27 cellular contexts compared by ENCODE assay signal in the genomic region with DNA sequence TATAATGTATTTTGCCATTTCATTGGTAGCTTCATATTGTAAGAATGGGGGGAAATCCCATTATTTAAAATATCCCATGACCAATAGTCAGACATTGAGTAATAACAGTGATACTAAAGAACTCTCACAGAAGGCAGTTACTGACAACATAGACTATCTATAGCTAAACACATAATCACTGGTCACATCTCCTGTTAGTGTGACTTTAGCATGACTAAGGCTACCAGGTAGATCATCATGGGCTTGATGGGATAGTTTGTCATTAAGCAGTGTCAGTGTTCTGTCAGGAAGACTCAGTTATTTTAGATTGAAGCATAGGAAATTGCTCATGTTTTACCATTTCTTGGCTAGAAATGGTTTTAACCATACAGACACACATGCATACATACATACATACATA. TPM values are rescaled to one million over a fixed set of nuclear protein-coding genes. Genes with fewer than 3 reads are reported as not detected.
DNase-seq lines count a peak whose midpoint lies in the region; ATAC-seq, FAIRE-seq and TF ChIP-seq lines count a peak whose summit lies in the region.
"Had no signal": no experiment of that assay in that cellular context is flagged by ENCODE, and none has a peak within 500 bp of the region (broad histone marks: within the 10 kb centered on the region; RNA-seq: fewer than 3 reads in every experiment).

No MANE protein-coding gene starts in this region.

- H3K27ac ChIP-seq in esophagus muscularis mucosa (replicated peaks in 1 of 4) (peak overlapping the region; percentile 83 to 93 (median 87)), psoas muscle (peak overlapping the region; percentile 71), stomach smooth muscle (ENCODE audit: low read length) (peak overlapping the region; percentile 43)
- H3K27ac ChIP-seq: BLaER1 had no signal

- no peaks in the 10 kb centered on the region for H3K27me3 Mint-ChIP-seq in activated naive CD4-positive, alpha-beta T cell treated with anti-CD3 and anti-CD28 coated beads, Interleukin-2, amount 10 ng/mL, durations not matched to agents 7 days and 5 days
- H3K27me3 Mint-ChIP-seq: CD4-positive, alpha-beta T cell had no signal

- FAIRE-seq in GM12891 (lab: Jason Lieb, UNC): no peak
- FAIRE-seq: G401.6, GM12878, H1, RCC 7860 had no signal

- no peak overlapping the region for H3K9ac ChIP-seq in stomach smooth muscle (ENCODE audit: low read length in 2 of 2)
- H3K9ac ChIP-seq: BLaER1, SK-N-SH had no signal

- H3K4me1 ChIP-seq in esophagus muscularis mucosa (peaks cover 15 to 59% (median 50%) of the 10 kb centered on the region in 4 donors), psoas muscle (peaks cover 38% of the 10 kb centered on the region), stomach smooth muscle (ENCODE audit: control insufficient read depth, insufficient read depth, low read length) (peaks cover 16% of the 10 kb centered on the region)
- H3K4me1 ChIP-seq: BLaER1 had no signal

- TF ChIP-seq EP300 in esophagus muscularis mucosa (IDR thresholded peaks at IDR 0.05): no peak

- no peaks in the 10 kb centered on the region for H3K9me3 Mint-ChIP-seq in activated naive CD4-positive, alpha-beta T cell treated with anti-CD3 and anti-CD28 coated beads, Interleukin-2, amount 10 ng/mL, durations not matched to agents 7 days and 5 days
- H3K9me3 Mint-ChIP-seq: CD4-positive, alpha-beta T cell had no signal

- TF ChIP-seq POLR2A in esophagus muscularis mucosa (IDR thresholded peaks at IDR 0.05; ENCODE audit: low read depth) (no peak), GM12891 (IDR thresholded peaks at IDR 0.05; ENCODE audit: low read depth, low read length) (no peak)

- H3K4me3 Mint-ChIP-seq in activated naive CD4-positive, alpha-beta T cell treated with anti-CD3 and anti-CD28 coated beads, Interleukin-2, amount 10 ng/mL, durations not matched to agents 7 days and 5 days: no peak overlapping the region
- H3K4me3 Mint-ChIP-seq: CD4-positive, alpha-beta T cell had no signal

- no peaks in the 10 kb centered on the region for H3K27me3 ChIP-seq in esophagus muscularis mucosa
- no peaks in the 10 kb centered on the region for H3K27me3 ChIP-seq in psoas muscle (ENCODE audit: insufficient read depth in 3 of 3, low read length in 2 of 3)
- no peaks in the 10 kb centered on the region for H3K27me3 ChIP-seq in stomach smooth muscle (ENCODE audit: control insufficient read depth in 1 of 2, insufficient read depth in 2 of 2, low read length in 2 of 2)
- H3K27me3 ChIP-seq: BLaER1 had no signal

- intact Hi-C loops in esophagus muscularis mucosa (cut with DNase I) (no loop called here), psoas muscle (cut with DNase I) (loop anchor here in 1 of 2 donors (5.0 kb wide), 1 partner anchor 68 kb away; no protein-coding TSS in a partner anchor)

- ATAC-seq in psoas muscle (peak in 2 of 4 donors; percentile 17 to 64), GM21526 (IDR thresholded peaks at IDR 0.05; ENCODE audit: low FRiP score, unreplicated experiment) (no peak)
- ATAC-seq: GM12878 had no signal

- CTCF ChIA-PET in activated naive CD4-positive, alpha-beta T cell treated with anti-CD3 and anti-CD28 coated beads, Interleukin-2, amount 10 ng/mL, durations not matched to agents 7 days and 5 days (lab: Charles Lee): no interaction called here

- H3K9me3 ChIP-seq in esophagus muscularis mucosa (no peaks in the 10 kb centered on the region), psoas muscle (no peaks in the 10 kb centered on the region), stomach smooth muscle (ENCODE audit: control insufficient read depth in 2 of 2, low read length in 2 of 2) (no peaks in the 10 kb centered on the region)
- H3K9me3 ChIP-seq: BLaER1, SK-N-SH had no signal

- no peak for DNase-seq in activated naive CD4-positive, alpha-beta T cell treated with anti-CD3 and anti-CD28 coated beads, Interleukin-2, amount 10 ng/mL, durations not matched to agents 7 days and 5 days
- no peak for DNase-seq in activated naive CD4-positive, alpha-beta T cell (lab: John Stamatoyannopoulos, UW)
- DNase-seq in esophagus muscularis mucosa (ENCODE audit: extremely low spot score) (no peak), psoas muscle (no peak), GM12891 (ENCODE audit: insufficient read length, low spot score) (no peak), D341Med (ENCODE audit: low spot score) (no peak)
- DNase-seq: CD4-positive, alpha-beta T cell; COR-L47; HCEC 1CT; Karpas-422; NCI-H1092; NCI-H1417 treated with DMSO at 0.1 percent for 48 hours; NCI-H1694 treated with DMSO at 0.1 percent for 48 hours; NCI-H2081 treated with DMSO at 0.1 percent for 48 hours; NCI-H2171 treated with DMSO at 0.1 percent for 48 hours; NCI-H524; NCI-H774; SK-N-SH had no signal

- peaks cover 13 to 84% (median 47%) of the 10 kb centered on the region in 4 donors for H3K36me3 ChIP-seq in esophagus muscularis mucosa
- peaks cover 8 to 63% of the 10 kb centered on the region in 2 donors for H3K36me3 ChIP-seq in psoas muscle (ENCODE audit: insufficient read depth in 1 of 2, low read depth in 1 of 2)
- H3K36me3 ChIP-seq in stomach smooth muscle (ENCODE audit: control insufficient read depth in 2 of 2, insufficient read depth in 2 of 2, low read length in 2 of 2): peaks cover 10 to 14% of the 10 kb centered on the region in 2 donors

- H3K36me3 Mint-ChIP-seq in activated naive CD4-positive, alpha-beta T cell treated with anti-CD3 and anti-CD28 coated beads, Interleukin-2, amount 10 ng/mL, durations not matched to agents 7 days and 5 days: peaks cover 44% of the 10 kb centered on the region

- H3K27ac Mint-ChIP-seq in activated naive CD4-positive, alpha-beta T cell treated with anti-CD3 and anti-CD28 coated beads, Interleukin-2, amount 10 ng/mL, durations not matched to agents 7 days and 5 days: peak overlapping the region; percentile 7
- H3K27ac Mint-ChIP-seq: CD4-positive, alpha-beta T cell had no signal

- H3K4me1 Mint-ChIP-seq in activated naive CD4-positive, alpha-beta T cell treated with anti-CD3 and anti-CD28 coated beads, Interleukin-2, amount 10 ng/mL, durations not matched to agents 7 days and 5 days: no peaks in the 10 kb centered on the region

- no peak overlapping the region for H3K4me3 ChIP-seq in esophagus muscularis mucosa
- no peak overlapping the region for H3K4me3 ChIP-seq in psoas muscle
- H3K4me3 ChIP-seq in stomach smooth muscle (ENCODE audit: low read length in 2 of 2): no peak overlapping the region
- H3K4me3 ChIP-seq: BLaER1, GM12878 had no signal

- TF ChIP-seq CTCF in esophagus muscularis mucosa (IDR thresholded peaks at IDR 0.05) (no peak), psoas muscle (IDR thresholded peaks at IDR 0.05) (no peak)

TF ChIP-seq in GM12891, 5 proteins besides CTCF, POLR2A, EP300 and RAD21:
- no peak for TF ChIP-seq TAF1 (IDR thresholded peaks at IDR 0.05; ENCODE audit: low read depth, low read length)
- TF ChIP-seq PAX5 (IDR thresholded peaks at IDR 0.05; ENCODE audit: insufficient read depth, low read length, severe bottlenecking): no peak
- no peak for TF ChIP-seq POU2F2 (IDR thresholded peaks at IDR 0.05; ENCODE audit: low read depth, low read length)
- TF ChIP-seq POLR2AphosphoS5 (IDR thresholded peaks at IDR 0.05; ENCODE audit: low read depth, low read length): no peak
- no peak for TF ChIP-seq SPI1 (IDR thresholded peaks at IDR 0.05; ENCODE audit: low read depth, low read length)

RNA-seq across cellular contexts. Expression of gene OPN1SW, which starts 16.3 kb away (rescaled TPM):
- total RNA-seq in esophagus muscularis mucosa (not detected), psoas muscle (not detected)
- under 1 TPM in 1 of 3 donors, not detected in 2; 0.10 TPM for polyA plus RNA-seq in psoas muscle
- polyA plus RNA-seq in GM12891 (2012; ENCODE audit: low read depth, missing spikeins): 0.10 TPM
- total RNA-seq: A172; CD4-positive, alpha-beta T cell; GM12878; H1 had no signal
- polyA plus RNA-seq: AG04450, H1 had no signal

RNA-seq across cellular contexts. Expression of gene CALU, which starts 20.1 kb away (rescaled TPM):
- 100 to 1,000 TPM; 188 to 269 (median 199) TPM for total RNA-seq in esophagus muscularis mucosa
- total RNA-seq in psoas muscle: 100 to 1,000 TPM in 1 of 4 donors, 10 to 100 TPM in 3; 52.0 to 236 (median 80.9) TPM
- polyA plus RNA-seq in psoas muscle: 100 to 1,000 TPM in 2 of 3 donors, 10 to 100 TPM in 1; 84.6 to 215 (median 141) TPM
- polyA plus RNA-seq in GM12891 (2012; ENCODE audit: low read depth, missing spikeins): 22.9 TPM

RNA-seq across cellular contexts. Expression of gene CCDC136, which starts 32.5 kb away (rescaled TPM):
- total RNA-seq in esophagus muscularis mucosa (10 to 100 TPM; 20.7 to 36.5 (median 33.7) TPM), psoas muscle (10 to 100 TPM in 2 of 4 donors, 1 to 10 TPM in 2; 3.9 to 15.7 (median 11.7) TPM)
- polyA plus RNA-seq in psoas muscle: 10 to 100 TPM; 13.4 to 24.5 (median 15.5) TPM
- 0.76 TPM for polyA plus RNA-seq in GM12891 (2012; ENCODE audit: low read depth, missing spikeins)
